ENCODE assay signal across 9 cellular contexts in genomic region chr9:121199921-121200320, GRCh38. TPM values are rescaled to one million over a fixed set of nuclear protein-coding genes. Genes with fewer than 3 reads are reported as not detected.
DNase-seq lines count a peak whose midpoint lies in the region; ATAC-seq and TF ChIP-seq lines count a peak whose summit lies in the region.
"Had no signal": no experiment of that assay in that cellular context is flagged by ENCODE, and none has a peak within 500 bp of the region (broad histone marks: within the 10 kb centered on the region; RNA-seq: fewer than 3 reads in every experiment).

No MANE protein-coding gene starts in this region.

- H3K4me1 ChIP-seq in OCI-LY7 (ENCODE audit: insufficient read depth, low read length, poor library complexity, severe bottlenecking) (peaks cover 60% of the 10 kb centered on the region), endocrine pancreas (ENCODE audit: control insufficient read depth, insufficient read depth, low read length) (peaks cover 45% of the 10 kb centered on the region)

- H4K20me1 ChIP-seq in OCI-LY7 (ENCODE audit: insufficient read depth, low read length), result peaks cover 56% of the 10 kb centered on the region

- H3K79me2 ChIP-seq in OCI-LY7 (ENCODE audit: insufficient read depth, low read depth, low read length), result peaks cover 72% of the 10 kb centered on the region

- no peak for ATAC-seq in GM21367 (IDR thresholded peaks at IDR 0.05; ENCODE audit: unreplicated experiment)
- no peak for ATAC-seq in GM18505 (IDR thresholded peaks at IDR 0.05; ENCODE audit: unreplicated experiment)

- H3K36me3 Mint-ChIP-seq in progenitor cell of endocrine pancreas (ENCODE audit: insufficient read depth), result no peaks in the 10 kb centered on the region

- DNase-seq in ELR (ENCODE audit: low read depth) (peak; percentile 54), OCI-LY7 (ENCODE audit: low spot score) (no peak), progenitor cell of endocrine pancreas (ENCODE audit: low spot score, unreplicated experiment) (no peak), 8988T (no peak), DMS153 treated with DMSO at 0.1 percent for 48 hours (lab: John Stamatoyannopoulos, UW; ENCODE audit: unreplicated experiment) (no peak)
- DNase-seq: effector CD4-positive, alpha-beta T cell had no signal

- POLR2A ChIA-PET in OCI-LY7 (lab: Charles Lee), result interaction anchor here (0.6 to 3.4 kb wide), 11 partner anchors 11 to 745 kb away, joined by 3 to 16 read pairs (median 4); no protein-coding TSS in a partner anchor

- TF ChIP-seq CTCF in OCI-LY7 (conservative IDR thresholded peaks at IDR 0.05; ENCODE audit: low read length) (no peak), progenitor cell of endocrine pancreas (IDR thresholded peaks at IDR 0.05; ENCODE audit: unreplicated experiment) (no peak)

- H3K9ac ChIP-seq in endocrine pancreas (ENCODE audit: control insufficient read depth, insufficient read depth, low read length), result peak overlapping the region; percentile 67

- no peak for TF ChIP-seq POLR2A in GM18505 (IDR thresholded peaks at IDR 0.05; ENCODE audit: borderline replicate concordance, extremely low read depth, insufficient read depth, insufficient read length)

- peak overlapping the region; percentile 92 for H3K4me3 Mint-ChIP-seq in progenitor cell of endocrine pancreas (ENCODE audit: low read depth)

- H3K4me3 ChIP-seq in OCI-LY7 (ENCODE audit: low read depth, low read length, poor library complexity, severe bottlenecking) (peak overlapping the region; percentile 99), endocrine pancreas (ENCODE audit: control insufficient read depth, insufficient read depth, low read length) (peak overlapping the region; percentile 88)

- H2AFZ ChIP-seq in OCI-LY7 (ENCODE audit: low read length), result no peak overlapping the region

- H3K4me1 Mint-ChIP-seq in progenitor cell of endocrine pancreas (ENCODE audit: low read depth), result peaks cover 47% of the 10 kb centered on the region

- no peaks in the 10 kb centered on the region for H3K27me3 ChIP-seq in endocrine pancreas (ENCODE audit: control insufficient read depth, insufficient read depth, low read length)

- CTCF ChIA-PET in OCI-LY7 (lab: Charles Lee; ENCODE audit: unreplicated experiment), result interaction anchor here (1.0 to 1.4 kb wide), 2 partner anchors 14 to 16 kb away, joined by 3 read pairs; no protein-coding TSS in a partner anchor

- no peaks in the 10 kb centered on the region for H3K9me3 Mint-ChIP-seq in progenitor cell of endocrine pancreas (ENCODE audit: low read depth)

- H3K27me3 Mint-ChIP-seq in progenitor cell of endocrine pancreas, result peaks cover 2% of the 10 kb centered on the region

- peak overlapping the region; percentile 98 for H3K4me2 ChIP-seq in OCI-LY7 (ENCODE audit: low read length)

- no TSS peak for BruUV-seq in OCI-LY7 (replicated peaks; lab: Mats Ljungman, UMichigan)

- H3K9me2 ChIP-seq in OCI-LY7 (ENCODE audit: insufficient read depth, low read length), result no peaks in the 10 kb centered on the region

- H3K27ac Mint-ChIP-seq in progenitor cell of endocrine pancreas, result peak overlapping the region; percentile 10

- no peaks in the 10 kb centered on the region for H3K9me3 ChIP-seq in OCI-LY7 (ENCODE audit: low read length)
- no peaks in the 10 kb centered on the region for H3K9me3 ChIP-seq in endocrine pancreas (ENCODE audit: control insufficient read depth, low read length)

- intact Hi-C loops in OCI-LY7 (cut with micrococcal nuclease; ENCODE audit: unreplicated experiment), result loop anchor here (2.0 to 10.0 kb wide), 3 partner anchors 127 to 445 kb away; partner anchors contain the start of gene PHF19

- peak overlapping the region; percentile 81 for H3K27ac ChIP-seq in OCI-LY7 (ENCODE audit: low read depth, low read length, poor library complexity, severe bottlenecking)

- H3K36me3 ChIP-seq in OCI-LY7 (ENCODE audit: insufficient read depth, low read length) (peaks cover 22% of the 10 kb centered on the region; the same call in 1 of the 2 replicates), endocrine pancreas (ENCODE audit: control insufficient read depth, insufficient read depth, low read length) (no peaks in the 10 kb centered on the region)

RNA-seq across cellular contexts. Expression of gene RAB14, which starts 1.7 kb away (rescaled TPM):
- total RNA-seq in OCI-LY7 (2014; rRNA removed; shearing (Covaris generic)), result 8.1 and 8.6 TPM in 2 replicates
- total RNA-seq in OCI-LY7 (2022), result 37.1 and 37.2 TPM in 2 replicates
- 53.7 and 55.4 TPM in 2 replicates for total RNA-seq in progenitor cell of endocrine pancreas
